ENCODE assay signal across 8 cellular contexts in genomic region chr17:40556884-40557414, GRCh38. TPM values are rescaled to one million over a fixed set of nuclear protein-coding genes. Genes with fewer than 3 reads are reported as not detected.
DNase-seq lines count a peak whose midpoint lies in the region; ATAC-seq and TF ChIP-seq lines count a peak whose summit lies in the region.

No MANE protein-coding gene starts in this region.

- H2BK120ac ChIP-seq in H9 (ENCODE audit: low read depth, low read length, poor library complexity, severe bottlenecking), result no peak overlapping the region

- POLR2A ChIA-PET in WTC11 (lab: Charles Lee), result interaction anchor here (0.7 kb wide), 1 partner anchor 9 kb away, joined by 3 read pairs; no protein-coding TSS in a partner anchor

- peaks cover 21% of the 10 kb centered on the region for H3K27me3 Mint-ChIP-seq in H9 (ENCODE audit: low read depth)
- H3K27me3 Mint-ChIP-seq in WTC11 (ENCODE audit: low read depth), result peaks cover 5% of the 10 kb centered on the region

- H3K9me3 ChIP-seq in H9 (ENCODE audit: control insufficient read depth, low read depth, low read length), result no peaks in the 10 kb centered on the region

- H3K4me2 ChIP-seq in H9 (ENCODE audit: insufficient read depth, insufficient read length, low read length), result no peak overlapping the region

- H2AFZ ChIP-seq in H9 (ENCODE audit: low read length), result no peak overlapping the region

- no peak overlapping the region for H3K9ac ChIP-seq in H9 (ENCODE audit: extremely low read depth, insufficient read length, low read length)

- no peak for TF ChIP-seq CTCF in H9 (conservative IDR thresholded peaks at IDR 0.05)
- TF ChIP-seq CTCF in WTC11 (IDR thresholded peaks at IDR 0.05), result no peak
- no peak for TF ChIP-seq CTCF in omental fat pad (IDR thresholded peaks at IDR 0.05)

- no peak overlapping the region for H2BK15ac ChIP-seq in H9 (ENCODE audit: low read depth, low read length)

- no peaks in the 10 kb centered on the region for H3K79me2 ChIP-seq in H9 (ENCODE audit: insufficient read depth, low read length)

- H3K14ac ChIP-seq in H9 (ENCODE audit: insufficient read depth, low read length), result no peak overlapping the region

- no peak overlapping the region for H4K5ac ChIP-seq in H9 (ENCODE audit: insufficient read length, low read depth, low read length)

- no peak overlapping the region for H3K4me3 Mint-ChIP-seq in H9
- H3K4me3 Mint-ChIP-seq in WTC11, result no peak overlapping the region

- no CpG with 5 or more reads among the region's 16 CpGs for WGBS in H9 (ENCODE audit: extremely low coverage, insufficient read length, low lambda C conversion rate)

- no peaks in the 10 kb centered on the region for H3K23me2 ChIP-seq in H9 (ENCODE audit: insufficient read length, low read depth, low read length, poor library complexity, severe bottlenecking)

- H2BK5ac ChIP-seq in H9 (ENCODE audit: insufficient read length, low read length), result no peak overlapping the region

- H3K4me1 Mint-ChIP-seq in H9, result peaks cover 23 to 38% of the 10 kb centered on the region in 2 experiments
- H3K4me1 Mint-ChIP-seq in WTC11, result peaks cover 30% of the 10 kb centered on the region

- no peak overlapping the region for H3K4ac ChIP-seq in H9 (ENCODE audit: low read depth, low read length)

- no peaks in the 10 kb centered on the region for H3K4me1 ChIP-seq in H9 (ENCODE audit: insufficient read depth, low read length)

- no peak overlapping the region for H4K8ac ChIP-seq in H9 (replicated peaks; ENCODE audit: insufficient read length, low read depth, low read length)

- intact Hi-C loops in left ventricle myocardium superior (cut with micrococcal nuclease), result no loop called here

- H3K27ac Mint-ChIP-seq in H9 (no peak overlapping the region; a peak in 1 of 7 replicates), WTC11 (no peak overlapping the region)

- no peak overlapping the region for H3T11ph ChIP-seq in H9 (ENCODE audit: low read length)

- H4K91ac ChIP-seq in H9 (ENCODE audit: insufficient read length, low read depth, low read length), result no peak overlapping the region

- H4K20me1 ChIP-seq in H9 (ENCODE audit: control insufficient read depth, insufficient read depth, insufficient read length), result no peaks in the 10 kb centered on the region

- no peak overlapping the region for H3K18ac ChIP-seq in H9 (ENCODE audit: insufficient read length, low read depth, low read length)

- 0 out of 5 replicates have a peak, but pooled peaks cover 0 to 2% of the 10 kb centered on the region in 2 experiments for H3K9me3 Mint-ChIP-seq in H9
- H3K9me3 Mint-ChIP-seq in WTC11, result no peaks in the 10 kb centered on the region

- peak; percentile 31 for DNase-seq in H9
- DNase-seq in WTC11 (ENCODE audit: low spot score), result peak; percentile 11
- DNase-seq in left ventricle myocardium superior, result peak; percentile 60
- DNase-seq in NCI-H226, result no peak
- no peak for DNase-seq in omental fat pad (ENCODE audit: low spot score)

- H2BK12ac ChIP-seq in H9 (ENCODE audit: insufficient read length, low read depth, low read length), result no peak overlapping the region

- H3K36me3 Mint-ChIP-seq in H9 (ENCODE audit: insufficient read depth in 1 of 3, low read depth in 3 of 3) (no peaks in the 10 kb centered on the region; a peak in 2 of 7 replicates), WTC11 (no peaks in the 10 kb centered on the region)

- CTCF ChIA-PET in WTC11 (lab: Charles Lee), result interaction anchor here (1.0 to 5.4 kb wide), 11 partner anchors 9 to 199 kb away, joined by 3 to 127 read pairs (median 3); no protein-coding TSS in a partner anchor

- H3K23ac ChIP-seq in H9 (ENCODE audit: insufficient read length, low read depth, low read length), result no peak overlapping the region

- no peak overlapping the region for H3K4me3 ChIP-seq in skin epidermis

- no peaks in the 10 kb centered on the region for H3K27me3 ChIP-seq in H9 (ENCODE audit: insufficient read depth, low read length)

- no peak overlapping the region for H3K56ac ChIP-seq in H9 (ENCODE audit: insufficient read length, low read depth, low read length)

- ATAC-seq in WTC11, result no peak
- peak; percentile 37 for ATAC-seq in left ventricle myocardium superior
- no peak for ATAC-seq in HG02884 (IDR thresholded peaks at IDR 0.05; ENCODE audit: unreplicated experiment)
- no peak for ATAC-seq in omental fat pad (ENCODE audit: low FRiP score)
- no peak for ATAC-seq in HG03571 (IDR thresholded peaks at IDR 0.05; ENCODE audit: unreplicated experiment)

- no peak overlapping the region for H2AK5ac ChIP-seq in H9 (ENCODE audit: insufficient read length, low read length)

- H3K79me1 ChIP-seq in H9 (ENCODE audit: insufficient read depth, low read depth, low read length, poor library complexity, severe bottlenecking), result no peaks in the 10 kb centered on the region

- H2BK20ac ChIP-seq in H9 (ENCODE audit: low read depth, low read length, poor library complexity, severe bottlenecking), result no peak overlapping the region

- H3K27ac ChIP-seq in H9 (ENCODE audit: insufficient read length, low read depth, low read length), result no peak overlapping the region
- H3K27ac ChIP-seq in skin epidermis, result peak overlapping the region in 20 of 21 experiments; percentile 20 to 89 (median 72)

TF ChIP-seq in WTC11, 78 proteins besides CTCF, POLR2A, EP300 and RAD21 (continues in another document):
- TF ChIP-seq ZBTB43 (CRISPR knock-in tag; IDR thresholded peaks at IDR 0.05), result no peak
- no peak for TF ChIP-seq ZNF532 (CRISPR knock-in tag; IDR thresholded peaks at IDR 0.05; ENCODE audit: borderline replicate concordance)

RNA-seq across cellular contexts. Expression of gene CCR7, which starts 8.3 kb away (rescaled TPM):
- 0.31 TPM in 1 of 2 replicates, not detected in the other for total RNA-seq in H9 (2021)
- 0.37 to 0.92 TPM (median 0.57 TPM) in 3 replicates for total RNA-seq in WTC11 (2021)
- 0.22 TPM for total RNA-seq in left ventricle myocardium superior
- total RNA-seq in omental fat pad, result 1 to 10 TPM in 1 of 4 donors, under 1 TPM in 1, not detected in 2; 0.37 to 1.9 TPM

RNA-seq across cellular contexts. Expression of gene TNS4, which starts 55.5 kb away (rescaled TPM):
- total RNA-seq in H9 (2021), result 0.55 and 0.59 TPM in 2 replicates
- 0.55 to 0.87 TPM (median 0.80 TPM) in 3 replicates for total RNA-seq in WTC11 (2021)
- total RNA-seq in left ventricle myocardium superior, result not detected
- 1 to 10 TPM in 2 of 4 donors, not detected in 2; 1.8 to 2.1 TPM for total RNA-seq in omental fat pad

Comparison
In these comparisons a context has a peak if more than half of its experiments do, and no peak if none do; other contexts are left out.
1. DNase-seq: peak in H9 (single experiment), WTC11 (single experiment) and left ventricle myocardium superior (single experiment); none in NCI-H226 (single experiment) and omental fat pad (single experiment).